Comparison of ENCODE assay signal across 8 cellular contexts in genomic region chr19:47112664-47113445, GRCh38. TPM values are rescaled to one million over a fixed set of nuclear protein-coding genes. Genes with fewer than 3 reads are reported as not detected.
DNase-seq lines count a peak whose midpoint lies in the region; ATAC-seq and TF ChIP-seq lines count a peak whose summit lies in the region.

No MANE protein-coding gene starts in this region.

- H3K36me3 ChIP-seq in BLaER1 (no peaks in the 10 kb centered on the region), colonic mucosa (no peaks in the 10 kb centered on the region)

- peak overlapping the region; percentile 100 for H3K27ac Mint-ChIP-seq in activated CD4-positive, alpha-beta T cell treated with anti-CD3 and anti-CD28 coated beads, Interleukin-2, amount 10 ng/mL, durations not matched to agents 24 days and 14 days

- DNase-seq in NCI-H526 (lab: John Stamatoyannopoulos, UW) (peak; percentile 97 to 99), colonic mucosa (peak; percentile 99)
- peak; percentile 100 for DNase-seq in activated CD4-positive, alpha-beta T cell treated with anti-CD3 and anti-CD28 coated beads, Interleukin-2, amount 10 ng/mL, durations not matched to agents 24 days and 14 days
- peak; percentile 93 to 99 (median 97) for DNase-seq in stimulated activated CD4-positive, alpha-beta T cell treated with anti-CD3 and anti-CD28 coated beads, Interleukin-1b, Interleukin-23, amount 100 ng/mL, for 24 hours (ENCODE audit: low read depth in 4 of 4, low spot score in 1 of 4)

- TF ChIP-seq CTCF in colonic mucosa (IDR thresholded peaks at IDR 0.05), result no peak

- H3K9me3 Mint-ChIP-seq in activated CD4-positive, alpha-beta T cell treated with anti-CD3 and anti-CD28 coated beads, Interleukin-2, amount 10 ng/mL, durations not matched to agents 24 days and 14 days, result no peaks in the 10 kb centered on the region

- peak overlapping the region; percentile 99 for H3K9ac ChIP-seq in BLaER1
- H3K9ac ChIP-seq in colonic mucosa (ENCODE audit: low read depth in 2 of 2, low read length in 2 of 2), result peak overlapping the region; percentile 99 to 100

- no peaks in the 10 kb centered on the region for H4K20me1 ChIP-seq in BLaER1

- no peaks in the 10 kb centered on the region for H3K9me3 ChIP-seq in BLaER1
- no peaks in the 10 kb centered on the region for H3K9me3 ChIP-seq in colonic mucosa

- peak overlapping the region; percentile 96 for H3K4me3 Mint-ChIP-seq in activated CD4-positive, alpha-beta T cell treated with anti-CD3 and anti-CD28 coated beads, Interleukin-2, amount 10 ng/mL, durations not matched to agents 24 days and 14 days

- H3K4me3 ChIP-seq in BLaER1 (peak overlapping the region; percentile 86), colonic mucosa (peak overlapping the region; percentile 81)

- H3K27me3 Mint-ChIP-seq in activated CD4-positive, alpha-beta T cell treated with anti-CD3 and anti-CD28 coated beads, Interleukin-2, amount 10 ng/mL, durations not matched to agents 24 days and 14 days, result no peaks in the 10 kb centered on the region

- H3K4me2 ChIP-seq in BLaER1, result peak overlapping the region; percentile 88

- H3K36me3 Mint-ChIP-seq in activated CD4-positive, alpha-beta T cell treated with anti-CD3 and anti-CD28 coated beads, Interleukin-2, amount 10 ng/mL, durations not matched to agents 24 days and 14 days (ENCODE audit: low read depth), result peaks cover 34% of the 10 kb centered on the region

- peak; percentile 66 for ATAC-seq in GM19328 (IDR thresholded peaks at IDR 0.05; ENCODE audit: unreplicated experiment)
- peak; percentile 71 for ATAC-seq in HG03469 (IDR thresholded peaks at IDR 0.05; ENCODE audit: unreplicated experiment)

- H3K4me1 ChIP-seq in BLaER1 (peaks cover 46% of the 10 kb centered on the region), colonic mucosa (peaks cover 5% of the 10 kb centered on the region)

- H3K27ac ChIP-seq in BLaER1, result peak overlapping the region; percentile 100
- peak overlapping the region; percentile 100 for H3K27ac ChIP-seq in colonic mucosa
- peak overlapping the region; percentile 100 for H3K27ac ChIP-seq in layer of hippocampus (ENCODE audit: low read depth, low read length)

- peaks cover 35% of the 10 kb centered on the region for H3K4me1 Mint-ChIP-seq in activated CD4-positive, alpha-beta T cell treated with anti-CD3 and anti-CD28 coated beads, Interleukin-2, amount 10 ng/mL, durations not matched to agents 24 days and 14 days

- intact Hi-C loops in activated CD4-positive, alpha-beta T cell treated with anti-CD3 and anti-CD28 coated beads, Interleukin-2, amount 10 ng/mL, durations not matched to agents 24 days and 14 days (cut with micrococcal nuclease), result loop anchor here (1.0 to 5.0 kb wide), 8 partner anchors 17 to 511 kb away; partner anchors contain the start of genes CALM3, SAE1 and SLC1A5
- intact Hi-C loops in colonic mucosa (cut with DNase I), result no loop called here

- no peaks in the 10 kb centered on the region for H3K27me3 ChIP-seq in BLaER1
- H3K27me3 ChIP-seq in colonic mucosa, result no peaks in the 10 kb centered on the region
- no peaks in the 10 kb centered on the region for H3K27me3 ChIP-seq in layer of hippocampus (ENCODE audit: control insufficient read depth, insufficient read depth, low read length)

RNA-seq across cellular contexts. Expression of gene ZC3H4, which starts 0.7 kb away (rescaled TPM):
- total RNA-seq in activated CD4-positive, alpha-beta T cell treated with anti-CD3 and anti-CD28 coated beads, Interleukin-2, amount 10 ng/mL, durations not matched to agents 24 days and 14 days, result 97.3 and 103 TPM in 2 replicates
- 10 to 100 TPM; 27.2 to 62.2 TPM for total RNA-seq in colonic mucosa

RNA-seq across cellular contexts. Expression of gene SAE1, which starts 17.8 kb away (rescaled TPM):
- 147 and 151 TPM in 2 replicates for total RNA-seq in activated CD4-positive, alpha-beta T cell treated with anti-CD3 and anti-CD28 coated beads, Interleukin-2, amount 10 ng/mL, durations not matched to agents 24 days and 14 days
- total RNA-seq in colonic mucosa, result 10 to 100 TPM; 64.5 to 92.0 TPM

Comparison
In these comparisons a context has a peak if more than half of its experiments do, and no peak if none do; other contexts are left out.
1. Peak in every context shown above with its lines: DNase-seq, ATAC-seq, H3K4me3 ChIP-seq and H3K27ac ChIP-seq.